Comparison of ENCODE assay signal across 8 cellular contexts in genomic region chr12:57089259-57090245, GRCh38. TPM values are rescaled to one million over a fixed set of nuclear protein-coding genes. Genes with fewer than 3 reads are reported as not detected.
DNase-seq lines count a peak whose midpoint lies in the region; ATAC-seq and TF ChIP-seq lines count a peak whose summit lies in the region.

No MANE protein-coding gene starts in this region.

- intact Hi-C loops in esophagus squamous epithelium (cut with DNase I) (no loop called here), testis (cut with DNase I; ENCODE audit: low total_unique reads) (no loop called here)

- no peaks in the 10 kb centered on the region for H3K27me3 ChIP-seq in esophagus squamous epithelium
- H3K27me3 ChIP-seq in muscle layer of duodenum (ENCODE audit: low read depth, low read length) = no peaks in the 10 kb centered on the region
- H3K27me3 ChIP-seq in testis = no peaks in the 10 kb centered on the region

- DNase-seq in GDM1 (lab: John Stamatoyannopoulos, UW) (peak; percentile 74), NCI-H226 (peak; percentile 88), esophagus squamous epithelium (lab: John Stamatoyannopoulos, UW) (no peak), testis (peak; percentile 87)
- peak; percentile 60 for DNase-seq in activated T-cell treated with anti-CD3 and anti-CD28 coated beads, Interleukin-2, amount 50 U/mL, for 1 hour

- TF ChIP-seq POLR2A in esophagus squamous epithelium (IDR thresholded peaks at IDR 0.05) (peak in 2 of 4 donors; percentile 42 to 58), testis (IDR thresholded peaks at IDR 0.05) (no peak)

- 0 to 1% methylated on average over 16 to 25 of the region's 47 CpGs for whole genome bisulfite sequencing in esophagus squamous epithelium, 2 donors
- 0% methylated on average over 29 to 46 of the region's 47 CpGs for WGBS in testis, 2 donors

- TF ChIP-seq CTCF in esophagus squamous epithelium (IDR thresholded peaks at IDR 0.05) (no peak), testis (IDR thresholded peaks at IDR 0.05) (no peak)

- H3K4me1 ChIP-seq in esophagus squamous epithelium = peaks cover 48 to 86% (median 49%) of the 10 kb centered on the region in 3 donors
- peaks cover 18 to 55% of the 10 kb centered on the region in 2 donors for H3K4me1 ChIP-seq in muscle layer of duodenum (ENCODE audit: control insufficient read depth in 1 of 2, insufficient read depth in 2 of 2, low read length in 2 of 2)
- H3K4me1 ChIP-seq in testis = peaks cover 50% of the 10 kb centered on the region

- ATAC-seq in HG02981 (IDR thresholded peaks at IDR 0.05; ENCODE audit: unreplicated experiment) (no peak), GM19035 (IDR thresholded peaks at IDR 0.05; ENCODE audit: unreplicated experiment) (no peak)

- H3K9me3 ChIP-seq in esophagus squamous epithelium (no peaks in the 10 kb centered on the region), muscle layer of duodenum (ENCODE audit: control insufficient read depth in 1 of 2, low read length in 2 of 2) (no peaks in the 10 kb centered on the region), testis (no peaks in the 10 kb centered on the region)

- peak overlapping the region; percentile 85 to 93 (median 86) for H3K4me3 ChIP-seq in esophagus squamous epithelium
- peak overlapping the region; percentile 76 to 87 for H3K4me3 ChIP-seq in muscle layer of duodenum (ENCODE audit: low read depth in 1 of 2, low read length in 2 of 2)
- H3K4me3 ChIP-seq in testis = peak overlapping the region; percentile 80 to 88

- H3K27ac ChIP-seq in esophagus squamous epithelium = peak overlapping the region; percentile 88 to 100 (median 98)
- peak overlapping the region; percentile 72 for H3K27ac ChIP-seq in muscle layer of duodenum (ENCODE audit: low read length)
- H3K27ac ChIP-seq in testis = peak overlapping the region; percentile 96 to 100

- peaks cover 3 to 33% (median 18%) of the 10 kb centered on the region in 3 donors for H3K36me3 ChIP-seq in esophagus squamous epithelium
- H3K36me3 ChIP-seq in muscle layer of duodenum (ENCODE audit: control insufficient read depth in 1 of 2, insufficient read depth in 2 of 2, low read length in 2 of 2) = peaks cover 20 to 38% of the 10 kb centered on the region in 2 donors
- no peaks in the 10 kb centered on the region for H3K36me3 ChIP-seq in testis (ENCODE audit: low read depth, missing control alignments)

RNA-seq across cellular contexts. Expression of gene NAB2, which starts 0.6 kb away (rescaled TPM):
- 10 to 100 TPM in 3 of 4 donors, 1 to 10 TPM in 1; 9.1 to 25.2 (median 13.3) TPM for total RNA-seq in esophagus squamous epithelium
- 10 to 100 TPM; 45.7 to 59.5 TPM for total RNA-seq in testis
- 31.4 TPM for polyA plus RNA-seq in testis (ENCODE audit: insufficient read depth, low read depth, low replicate concordance)

RNA-seq across cellular contexts. Expression of gene NEMP1, which starts 11.0 kb away (rescaled TPM):
- 1 to 10 TPM; 4.1 to 7.6 (median 6.7) TPM for total RNA-seq in esophagus squamous epithelium
- total RNA-seq in testis = 10 to 100 TPM; 18.1 to 18.2 TPM
- 15.9 TPM for polyA plus RNA-seq in testis (ENCODE audit: insufficient read depth, low read depth, low replicate concordance)

RNA-seq across cellular contexts. Expression of gene STAT6, which starts 21.6 kb away (rescaled TPM):
- total RNA-seq in esophagus squamous epithelium (100 to 1,000 TPM in 2 of 4 donors, 10 to 100 TPM in 2; 72.7 to 138 (median 102) TPM), testis (10 to 100 TPM; 66.2 to 81.5 TPM)
- polyA plus RNA-seq in testis (ENCODE audit: insufficient read depth, low read depth, low replicate concordance) = 53.2 TPM

RNA-seq across cellular contexts. Expression of gene LRP1, which starts 38.7 kb away (rescaled TPM):
- total RNA-seq in esophagus squamous epithelium (100 to 1,000 TPM in 1 of 4 donors, 10 to 100 TPM in 3; 60.8 to 147 (median 81.9) TPM), testis (100 to 1,000 TPM; 135 to 200 TPM)
- 82.4 TPM for polyA plus RNA-seq in testis (ENCODE audit: insufficient read depth, low read depth, low replicate concordance)

RNA-seq across cellular contexts. Expression of gene MYO1A, which starts 39.6 kb away (rescaled TPM):
- total RNA-seq in esophagus squamous epithelium (under 1 TPM in 2 of 4 donors, not detected in 2; 0.38 to 0.48 TPM), testis (1 to 10 TPM; 5.9 to 7.6 TPM)
- 5.4 TPM for polyA plus RNA-seq in testis (ENCODE audit: insufficient read depth, low read depth, low replicate concordance)
